Comparison of ENCODE assay signal across 11 cellular contexts in genomic region chr5:10467281-10468198, GRCh38. TPM values are rescaled to one million over a fixed set of nuclear protein-coding genes. Genes with fewer than 3 reads are reported as not detected.
A peak's percentile ranks its signal among the peaks of the same experiment; 100 is the strongest.
DNase-seq lines count a peak whose midpoint lies in the region; ATAC-seq, FAIRE-seq and TF ChIP-seq lines count a peak whose summit lies in the region.
"Had no signal": no experiment of that assay in that cellular context is flagged by ENCODE, and none has a peak within 500 bp of the region (broad histone marks: within the 10 kb centered on the region; RNA-seq: fewer than 3 reads in every experiment).

No MANE protein-coding gene starts in this region.

- H3K4me3 ChIP-seq in fibroblast of pulmonary artery (replicated peaks; ENCODE audit: low read depth, low read length) = no peak overlapping the region
- no peak overlapping the region for H3K4me3 ChIP-seq in gastrocnemius medialis
- H3K4me3 ChIP-seq: skin epidermis had no signal

- in situ Hi-C loops in SK-MEL-5 (cut with HindIII; ENCODE audit: low pct_unique_long_range_greater_than_20kb, low sequenced_read_pairs) = no loop called here
- in situ Hi-C loops in gastrocnemius medialis (cut with MboI; ENCODE audit: low sequenced_read_pairs in 4 of 4) = no loop called here

- no peak for TF ChIP-seq CTCF in fibroblast of pulmonary artery (IDR thresholded peaks at IDR 0.05; ENCODE audit: low read length, missing control alignments)
- no peak for TF ChIP-seq CTCF in gastrocnemius medialis (IDR thresholded peaks at IDR 0.05 in 4 of 5, conservative IDR thresholded peaks at IDR 0.05 in 1 of 5)

- H3K4me1 ChIP-seq in gastrocnemius medialis = no peaks in the 10 kb centered on the region

- H3K9me3 ChIP-seq in gastrocnemius medialis = no peaks in the 10 kb centered on the region

- ATAC-seq in gastrocnemius medialis (no peak), HG03135 (IDR thresholded peaks at IDR 0.05; ENCODE audit: unreplicated experiment) (no peak)
- ATAC-seq: stimulated activated naive CD8-positive, alpha-beta T cell treated with anti-CD3 and anti-CD28 coated beads, Interleukin-15, Interleukin-2, amounts not matched to agents 100 U/mL and 50 U/mL, for 24 hours had no signal

- H3K27ac ChIP-seq in gastrocnemius medialis = no peak overlapping the region
- H3K27ac ChIP-seq: skin epidermis had no signal

- intact Hi-C loops in gastrocnemius medialis (cut with DNase I; ENCODE audit: low total_unique reads) = no loop called here

- no peaks in the 10 kb centered on the region for H3K36me3 ChIP-seq in gastrocnemius medialis

- FAIRE-seq in H54 (lab: Jason Lieb, UNC) = peak; percentile 82

- no peaks in the 10 kb centered on the region for H3K27me3 ChIP-seq in gastrocnemius medialis

- DNase-seq in H54 (ENCODE audit: insufficient read length, low spot score) = peak; percentile 47
- DNase-seq in SK-MEL-5 (ENCODE audit: low read depth, low spot score) = peak; percentile 47
- DNase-seq in fibroblast of pulmonary artery (ENCODE audit: low read depth) = peak; percentile 56
- DNase-seq in renal cortical epithelial cell (ENCODE audit: low read depth) = peak; percentile 93
- DNase-seq in gastrocnemius medialis = no peak
- DNase-seq in GF-D8 (lab: John Stamatoyannopoulos, UW) = no peak
- no peak for DNase-seq in NCI-H1930 (lab: John Stamatoyannopoulos, UW)
- DNase-seq: NCI-H2171 treated with DMSO at 0.1 percent for 48 hours; stimulated activated naive CD8-positive, alpha-beta T cell treated with anti-CD3 and anti-CD28 coated beads, Interleukin-15, Interleukin-2, amounts not matched to agents 100 U/mL and 50 U/mL, for 24 hours had no signal

- TF ChIP-seq POLR2A in H54 (IDR thresholded peaks at IDR 0.05; ENCODE audit: low read depth, low read length) (no peak), gastrocnemius medialis (IDR thresholded peaks at IDR 0.05) (no peak)

RNA-seq across cellular contexts. Expression of gene ROPN1L, which starts 25.9 kb away (rescaled TPM):
- 0.83 and 1.2 TPM in 2 replicates for total RNA-seq in SK-MEL-5 (2014; rRNA removed; shearing (Covaris generic))
- 0.86 TPM in 1 of 2 replicates, not detected in the other for polyA plus RNA-seq in SK-MEL-5 (2015; cell fraction: cytosol; rRNA removed)
- polyA plus RNA-seq in SK-MEL-5 (2015; cell fraction: nucleus; rRNA removed) = not detected in 2 replicates
- 3.1 TPM in 1 of 2 replicates, not detected in the other for total RNA-seq in renal cortical epithelial cell
- under 1 TPM in 1 of 4 donors, not detected in 3; 0.46 TPM for total RNA-seq in gastrocnemius medialis

Comparison
In these comparisons a context has a peak if more than half of its experiments do, and no peak if none do; other contexts are left out.
1. DNase-seq: peak in H54 (single experiment), SK-MEL-5 (single experiment), fibroblast of pulmonary artery (single experiment) and renal cortical epithelial cell (single experiment); none in gastrocnemius medialis (0 of 2), GF-D8 (single experiment) and NCI-H1930 (0 of 2).